ENCODE assay signal across 11 cellular contexts in genomic region chr1:155018617-155019348, GRCh38. TPM values are rescaled to one million over a fixed set of nuclear protein-coding genes. Genes with fewer than 3 reads are reported as not detected.
DNase-seq lines count a peak whose midpoint lies in the region; ATAC-seq and TF ChIP-seq lines count a peak whose summit lies in the region.
"Had no signal": no experiment of that assay in that cellular context is flagged by ENCODE, and none has a peak within 500 bp of the region (broad histone marks: within the 10 kb centered on the region; RNA-seq: fewer than 3 reads in every experiment).

No MANE protein-coding gene starts in this region.

- no peaks in the 10 kb centered on the region for H3K27me3 ChIP-seq in RWPE2 (ENCODE audit: insufficient read depth, poor library complexity, severe bottlenecking)
- no peaks in the 10 kb centered on the region for H3K27me3 ChIP-seq in suprapubic skin
- H3K27me3 ChIP-seq: ascending aorta, MG63 had no signal

- ATAC-seq in activated T-cell treated with anti-CD3 and anti-CD28 coated beads, Interleukin-2, amount 50 U/mL, for 4 hours, result no peak
- ATAC-seq in RWPE2 (ENCODE audit: low read depth), result no peak
- no peak for ATAC-seq in HG03139 (IDR thresholded peaks at IDR 0.05; ENCODE audit: unreplicated experiment)
- ATAC-seq: effector memory CD8-positive, alpha-beta T cell had no signal

- H3K9me3 ChIP-seq in RWPE2 (ENCODE audit: severe bottlenecking) (no peaks in the 10 kb centered on the region), suprapubic skin (no peaks in the 10 kb centered on the region)
- H3K9me3 ChIP-seq: ascending aorta, MG63 had no signal

- no peaks in the 10 kb centered on the region for H3K9me3 Mint-ChIP-seq in activated T-cell treated with anti-CD3 and anti-CD28 coated beads, Interleukin-2, amount 50 U/mL, for 24 hours
- no peaks in the 10 kb centered on the region for H3K9me3 Mint-ChIP-seq in activated T-cell treated with anti-CD3 and anti-CD28 coated beads, Interleukin-2, amount 50 U/mL, for 4 hours
- H3K9me3 Mint-ChIP-seq in chondrocyte (ENCODE audit: low read depth), result no peaks in the 10 kb centered on the region
- H3K9me3 Mint-ChIP-seq: effector memory CD8-positive, alpha-beta T cell had no signal

- no peak overlapping the region for H3K4me3 Mint-ChIP-seq in activated T-cell treated with anti-CD3 and anti-CD28 coated beads, Interleukin-2, amount 50 U/mL, for 24 hours
- no peak overlapping the region for H3K4me3 Mint-ChIP-seq in activated T-cell treated with anti-CD3 and anti-CD28 coated beads, Interleukin-2, amount 50 U/mL, for 4 hours
- H3K4me3 Mint-ChIP-seq in chondrocyte (ENCODE audit: unreplicated experiment), result no peak overlapping the region

- H3K4me1 ChIP-seq in RWPE2 (ENCODE audit: insufficient read depth, poor library complexity, severe bottlenecking) (peaks cover 25% of the 10 kb centered on the region), suprapubic skin (peaks cover 78% of the 10 kb centered on the region)

- H3K27me3 Mint-ChIP-seq in activated T-cell treated with anti-CD3 and anti-CD28 coated beads, Interleukin-2, amount 50 U/mL, for 24 hours, result no peaks in the 10 kb centered on the region
- no peaks in the 10 kb centered on the region for H3K27me3 Mint-ChIP-seq in activated T-cell treated with anti-CD3 and anti-CD28 coated beads, Interleukin-2, amount 50 U/mL, for 4 hours (ENCODE audit: low read depth)
- H3K27me3 Mint-ChIP-seq in chondrocyte (ENCODE audit: low read depth), result no peaks in the 10 kb centered on the region
- H3K27me3 Mint-ChIP-seq: effector memory CD8-positive, alpha-beta T cell had no signal

- H3K27ac ChIP-seq in RWPE2 (ENCODE audit: poor library complexity, severe bottlenecking), result peak overlapping the region; percentile 92
- peak overlapping the region; percentile 94 for H3K27ac ChIP-seq in suprapubic skin

- H3K27ac Mint-ChIP-seq in activated T-cell treated with anti-CD3 and anti-CD28 coated beads, Interleukin-2, amount 50 U/mL, for 24 hours, result peak overlapping the region; percentile 56
- H3K27ac Mint-ChIP-seq in chondrocyte (ENCODE audit: unreplicated experiment), result no peak overlapping the region

- no peak overlapping the region for H3K4me3 ChIP-seq in RWPE2 (ENCODE audit: severe bottlenecking)
- H3K4me3 ChIP-seq in suprapubic skin, result no peak overlapping the region
- H3K4me3 ChIP-seq: MG63 had no signal

- no peak for TF ChIP-seq EP300 in suprapubic skin (IDR thresholded peaks at IDR 0.05)

- H3K36me3 ChIP-seq in RWPE2 (ENCODE audit: low read depth), result peaks cover 26% of the 10 kb centered on the region
- H3K36me3 ChIP-seq in suprapubic skin, result peaks cover 25% of the 10 kb centered on the region

- WGBS in suprapubic skin, result 79% methylated on average over 8 of the region's 8 CpGs

- H3K4me1 Mint-ChIP-seq in activated T-cell treated with anti-CD3 and anti-CD28 coated beads, Interleukin-2, amount 50 U/mL, for 24 hours (ENCODE audit: low read depth), result peaks cover 53% of the 10 kb centered on the region
- peaks cover 51% of the 10 kb centered on the region for H3K4me1 Mint-ChIP-seq in activated T-cell treated with anti-CD3 and anti-CD28 coated beads, Interleukin-2, amount 50 U/mL, for 4 hours (ENCODE audit: low read depth)
- H3K4me1 Mint-ChIP-seq in chondrocyte (ENCODE audit: low read depth), result peaks cover 19% of the 10 kb centered on the region

- TF ChIP-seq POLR2A in suprapubic skin (IDR thresholded peaks at IDR 0.05), result no peak

- peaks cover 49% of the 10 kb centered on the region for H3K36me3 Mint-ChIP-seq in activated T-cell treated with anti-CD3 and anti-CD28 coated beads, Interleukin-2, amount 50 U/mL, for 24 hours (ENCODE audit: low read depth)
- H3K36me3 Mint-ChIP-seq in activated T-cell treated with anti-CD3 and anti-CD28 coated beads, Interleukin-2, amount 50 U/mL, for 4 hours (ENCODE audit: insufficient read depth), result no peaks in the 10 kb centered on the region
- H3K36me3 Mint-ChIP-seq in chondrocyte (ENCODE audit: low read depth), result peaks cover 3% of the 10 kb centered on the region

- no peak for DNase-seq in activated T-cell treated with anti-CD3 and anti-CD28 coated beads, Interleukin-2, amount 50 U/mL, for 24 hours
- no peak for DNase-seq in activated T-cell treated with anti-CD3 and anti-CD28 coated beads, Interleukin-2, amount 50 U/mL, for 4 hours
- peak; percentile 34 for DNase-seq in RWPE2 (ENCODE audit: low spot score)
- DNase-seq in kidney tubule cell (ENCODE audit: low spot score), result peak; percentile 50
- DNase-seq in suprapubic skin (ENCODE audit: low spot score in 2 of 2), result no peak
- DNase-seq in NCI-H2029 (lab: John Stamatoyannopoulos, UW), result no peak
- no peak for DNase-seq in chondrocyte (ENCODE audit: low spot score)
- DNase-seq: effector memory CD8-positive, alpha-beta T cell; MG63 had no signal

- TF ChIP-seq CTCF in RWPE2 (IDR thresholded peaks at IDR 0.05; ENCODE audit: poor library complexity, severe bottlenecking), result no peak
- TF ChIP-seq CTCF in suprapubic skin (IDR thresholded peaks at IDR 0.05), result no peak
- no peak for TF ChIP-seq CTCF in chondrocyte (IDR thresholded peaks at IDR 0.05)

RNA-seq across cellular contexts. Expression of gene DCST2, which starts 14.8 kb away (rescaled TPM):
- total RNA-seq in activated T-cell treated with anti-CD3 and anti-CD28 coated beads, Interleukin-2, amount 50 U/mL, for 4 hours, result under 1 TPM in 1 of 3 donors, not detected in 2; 0.08 TPM
- total RNA-seq in suprapubic skin, result 10 to 100 TPM; 13.4 to 36.0 (median 14.5) TPM
- 0.30 to 0.36 TPM (median 0.36 TPM) in 3 replicates for total RNA-seq in chondrocyte

RNA-seq across cellular contexts. Expression of gene DCST1, which starts 14.8 kb away (rescaled TPM):
- total RNA-seq in activated T-cell treated with anti-CD3 and anti-CD28 coated beads, Interleukin-2, amount 50 U/mL, for 4 hours, result not detected
- 1 to 10 TPM in 3 of 4 donors, under 1 TPM in 1; 0.55 to 8.2 (median 2.8) TPM for total RNA-seq in suprapubic skin
- not detected in 3 replicates for total RNA-seq in chondrocyte
- total RNA-seq: ascending aorta had no signal

RNA-seq across cellular contexts. Expression of gene ZBTB7B, which starts 16.2 kb away (rescaled TPM):
- 10 to 100 TPM; 40.6 to 76.0 (median 52.2) TPM for total RNA-seq in activated T-cell treated with anti-CD3 and anti-CD28 coated beads, Interleukin-2, amount 50 U/mL, for 4 hours
- total RNA-seq in suprapubic skin (100 to 1,000 TPM; 238 to 243 (median 239) TPM), chondrocyte (34.8 to 42.9 TPM (median 41.1 TPM) in 3 replicates)

RNA-seq across cellular contexts. Expression of gene LENEP, which starts 25.4 kb away (rescaled TPM):
- total RNA-seq in activated T-cell treated with anti-CD3 and anti-CD28 coated beads, Interleukin-2, amount 50 U/mL, for 4 hours, result under 1 TPM in 2 of 3 donors, not detected in 1; 0.40 to 0.50 TPM
- total RNA-seq in suprapubic skin (1 to 10 TPM in 1 of 4 donors, not detected in 3; 3.0 TPM), chondrocyte (0.72 to 0.85 TPM in 2 of 3 replicates, not detected in the other)
- total RNA-seq: ascending aorta had no signal

RNA-seq across cellular contexts. Expression of gene ADAM15, which starts 32.3 kb away (rescaled TPM):
- 10 to 100 TPM; 46.3 to 63.4 (median 48.8) TPM for total RNA-seq in activated T-cell treated with anti-CD3 and anti-CD28 coated beads, Interleukin-2, amount 50 U/mL, for 4 hours
- 100 to 1,000 TPM; 304 to 327 (median 321) TPM for total RNA-seq in suprapubic skin
- total RNA-seq in chondrocyte, result 73.7 to 91.1 TPM (median 75.2 TPM) in 3 replicates

Comparison
In these comparisons a context has a peak if more than half of its experiments do, and no peak if none do; other contexts are left out.
1. DNase-seq: peak in RWPE2 (single experiment) and kidney tubule cell (single experiment); none in activated T-cell treated with anti-CD3 and anti-CD28 coated beads, Interleukin-2, amount 50 U/mL, for 24 hours (single experiment), activated T-cell treated with anti-CD3 and anti-CD28 coated beads, Interleukin-2, amount 50 U/mL, for 4 hours (single experiment), suprapubic skin (0 of 2), NCI-H2029 (single experiment) and chondrocyte (single experiment).
2. RNA of gene DCST2, which starts 14.8 kb away (total RNA-seq): 13.4 to 36.0 TPM in suprapubic skin; 0.30 to 0.36 TPM in chondrocyte and 0.08 TPM in activated T-cell treated with anti-CD3 and anti-CD28 coated beads, Interleukin-2, amount 50 U/mL, for 4 hours; every median in the first group is over 10 times any median in the second.